2 cellular contexts compared by ENCODE assay signal in the genomic region with DNA sequence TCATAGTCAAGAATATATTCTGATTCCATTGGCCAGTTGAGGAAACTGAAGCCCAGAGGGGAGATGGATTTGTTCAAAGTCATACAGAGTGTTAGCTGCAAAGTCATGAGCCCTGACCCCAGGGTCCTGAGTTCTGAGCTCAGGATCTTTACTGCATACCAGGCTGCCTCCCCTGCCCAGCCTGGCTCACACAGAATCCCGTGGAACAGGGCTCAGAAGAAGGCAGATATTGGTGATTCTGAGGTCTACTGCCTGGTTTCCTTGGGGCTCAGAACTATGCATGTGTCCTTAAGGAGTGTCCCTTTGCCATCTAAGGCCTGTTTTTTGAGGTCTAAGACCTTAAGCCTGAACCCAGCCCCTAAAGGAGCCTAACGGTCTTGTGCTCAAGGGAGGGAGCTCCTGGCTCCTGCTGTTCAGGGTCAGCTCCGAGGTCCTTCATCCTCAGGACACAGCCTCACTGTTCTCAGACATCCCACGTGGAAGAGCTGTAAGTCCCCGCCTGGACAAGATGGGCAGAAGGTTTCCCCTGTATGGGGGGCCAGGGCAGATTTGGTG.
TF ChIP-seq lines count a peak whose summit lies in the region.

No MANE protein-coding gene starts in this region.

TF ChIP-seq in K562, 482 proteins besides CTCF, POLR2A, EP300 and RAD21 (continued from another document):
- TF ChIP-seq, protein P1, sequence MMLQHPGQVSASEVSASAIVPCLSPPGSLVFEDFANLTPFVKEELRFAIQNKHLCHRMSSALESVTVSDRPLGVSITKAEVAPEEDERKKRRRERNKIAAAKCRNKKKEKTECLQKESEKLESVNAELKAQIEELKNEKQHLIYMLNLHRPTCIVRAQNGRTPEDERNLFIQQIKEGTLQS (IDR thresholded peaks at IDR 0.05): no peak
- TF ChIP-seq, protein P1 (CRISPR knock-in tag; conservative IDR thresholded peaks at IDR 0.05): no peak
- TF ChIP-seq ARID3A (IDR thresholded peaks at IDR 0.05; ENCODE audit: borderline replicate concordance, low read depth, low read length) (no peak), SRSF7 (optimal IDR thresholded peaks at IDR 0.05; ENCODE audit: low read depth, low read length) (no peak), ZNF717 (CRISPR knock-in tag; IDR thresholded peaks at IDR 0.05) (no peak), SMARCA5 (IDR thresholded peaks at IDR 0.05) (no peak), HCFC1 (IDR thresholded peaks at IDR 0.05; ENCODE audit: low read depth, low read length) (no peak), TCFL5 (CRISPR knock-in tag; conservative IDR thresholded peaks at IDR 0.05) (no peak), MCM2 (IDR thresholded peaks at IDR 0.05; ENCODE audit: low read depth) (no peak), ZNF280A (IDR thresholded peaks at IDR 0.05; ENCODE audit: low read depth, partially characterized antibody) (no peak), KLF6 (CRISPR knock-in tag; IDR thresholded peaks at IDR 0.05; ENCODE audit: borderline replicate concordance) (no peak), PHB (CRISPR knock-in tag; IDR thresholded peaks at IDR 0.05) (no peak)
- TF ChIP-seq, protein P2, sequence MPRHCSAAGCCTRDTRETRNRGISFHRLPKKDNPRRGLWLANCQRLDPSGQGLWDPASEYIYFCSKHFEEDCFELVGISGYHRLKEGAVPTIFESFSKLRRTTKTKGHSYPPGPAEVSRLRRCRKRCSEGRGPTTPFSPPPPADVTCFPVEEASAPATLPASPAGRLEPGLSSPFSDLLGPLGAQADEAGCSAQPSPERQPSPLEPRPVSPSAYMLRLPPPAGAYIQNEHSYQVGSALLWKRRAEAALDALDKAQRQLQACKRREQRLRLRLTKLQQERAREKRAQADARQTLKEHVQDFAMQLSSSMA (CRISPR knock-in tag; IDR thresholded peaks at IDR 0.05): no peak
- TF ChIP-seq, protein P3, sequence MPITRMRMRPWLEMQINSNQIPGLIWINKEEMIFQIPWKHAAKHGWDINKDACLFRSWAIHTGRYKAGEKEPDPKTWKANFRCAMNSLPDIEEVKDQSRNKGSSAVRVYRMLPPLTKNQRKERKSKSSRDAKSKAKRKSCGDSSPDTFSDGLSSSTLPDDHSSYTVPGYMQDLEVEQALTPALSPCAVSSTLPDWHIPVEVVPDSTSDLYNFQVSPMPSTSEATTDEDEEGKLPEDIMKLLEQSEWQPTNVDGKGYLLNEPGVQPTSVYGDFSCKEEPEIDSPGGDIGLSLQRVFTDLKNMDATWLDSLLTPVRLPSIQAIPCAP (CRISPR knock-in tag; IDR thresholded peaks at IDR 0.05; ENCODE audit: borderline replicate concordance): no peak

TF ChIP-seq in GM23338, 12 proteins besides CTCF, POLR2A, EP300 and RAD21 (continued from another document):
- TF ChIP-seq EZH2 (IDR thresholded peaks at IDR 0.05; ENCODE audit: low read depth, unreplicated experiment) (no peak), ZNF114 (CRISPR knock-in tag; IDR thresholded peaks at IDR 0.05) (no peak), ETS1 (IDR thresholded peaks at IDR 0.05) (no peak), STAT1 (IDR thresholded peaks at IDR 0.05; ENCODE audit: unreplicated experiment) (no peak), POLR2AphosphoS5 (IDR thresholded peaks at IDR 0.05; ENCODE audit: low read depth) (no peak), ZNF331 (CRISPR knock-in tag; IDR thresholded peaks at IDR 0.05; ENCODE audit: low read depth) (no peak), CREB1 (CRISPR knock-in tag; IDR thresholded peaks at IDR 0.05; ENCODE audit: low read depth) (no peak), NANOG (IDR thresholded peaks at IDR 0.05; ENCODE audit: borderline replicate concordance) (no peak), EZH2phosphoT487 (IDR thresholded peaks at IDR 0.05; ENCODE audit: unreplicated experiment) (no peak), ZNF462 (CRISPR knock-in tag; IDR thresholded peaks at IDR 0.05) (no peak)
- TF ChIP-seq, protein P4, sequence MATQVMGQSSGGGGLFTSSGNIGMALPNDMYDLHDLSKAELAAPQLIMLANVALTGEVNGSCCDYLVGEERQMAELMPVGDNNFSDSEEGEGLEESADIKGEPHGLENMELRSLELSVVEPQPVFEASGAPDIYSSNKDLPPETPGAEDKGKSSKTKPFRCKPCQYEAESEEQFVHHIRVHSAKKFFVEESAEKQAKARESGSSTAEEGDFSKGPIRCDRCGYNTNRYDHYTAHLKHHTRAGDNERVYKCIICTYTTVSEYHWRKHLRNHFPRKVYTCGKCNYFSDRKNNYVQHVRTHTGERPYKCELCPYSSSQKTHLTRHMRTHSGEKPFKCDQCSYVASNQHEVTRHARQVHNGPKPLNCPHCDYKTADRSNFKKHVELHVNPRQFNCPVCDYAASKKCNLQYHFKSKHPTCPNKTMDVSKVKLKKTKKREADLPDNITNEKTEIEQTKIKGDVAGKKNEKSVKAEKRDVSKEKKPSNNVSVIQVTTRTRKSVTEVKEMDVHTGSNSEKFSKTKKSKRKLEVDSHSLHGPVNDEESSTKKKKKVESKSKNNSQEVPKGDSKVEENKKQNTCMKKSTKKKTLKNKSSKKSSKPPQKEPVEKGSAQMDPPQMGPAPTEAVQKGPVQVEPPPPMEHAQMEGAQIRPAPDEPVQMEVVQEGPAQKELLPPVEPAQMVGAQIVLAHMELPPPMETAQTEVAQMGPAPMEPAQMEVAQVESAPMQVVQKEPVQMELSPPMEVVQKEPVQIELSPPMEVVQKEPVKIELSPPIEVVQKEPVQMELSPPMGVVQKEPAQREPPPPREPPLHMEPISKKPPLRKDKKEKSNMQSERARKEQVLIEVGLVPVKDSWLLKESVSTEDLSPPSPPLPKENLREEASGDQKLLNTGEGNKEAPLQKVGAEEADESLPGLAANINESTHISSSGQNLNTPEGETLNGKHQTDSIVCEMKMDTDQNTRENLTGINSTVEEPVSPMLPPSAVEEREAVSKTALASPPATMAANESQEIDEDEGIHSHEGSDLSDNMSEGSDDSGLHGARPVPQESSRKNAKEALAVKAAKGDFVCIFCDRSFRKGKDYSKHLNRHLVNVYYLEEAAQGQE (IDR thresholded peaks at IDR 0.05; ENCODE audit: unreplicated experiment): no peak
